Comparison of ENCODE assay signal across 29 cellular contexts in genomic region chr10:27518261-27518660, GRCh38.
"Had no signal": no experiment of that assay in that cellular context is flagged by ENCODE, and none has a peak within 500 bp of the region (broad histone marks: within the 10 kb centered on the region; RNA-seq: fewer than 3 reads in every experiment).

No MANE protein-coding gene starts in this region.

- H3K4me3 ChIP-seq: esophagus muscularis mucosa, gastrocnemius medialis, heart left ventricle had no signal

- H3K36me3 ChIP-seq: brain microvascular endothelial cell, gastrocnemius medialis had no signal

- H3K27me3 ChIP-seq: brain microvascular endothelial cell, esophagus muscularis mucosa, foreskin keratinocyte, gastrocnemius medialis, heart left ventricle had no signal

- DNase-seq: activated CD4-positive, alpha-beta T cell treated with anti-CD3 and anti-CD28 coated beads for 48 hours; activated CD4-positive, alpha-beta T cell treated with anti-CD3 and anti-CD28 coated beads, Interleukin-2, amount 50 U/mL, for 1 hour; activated CD4-positive, alpha-beta T cell treated with anti-CD3 and anti-CD28 coated beads, Interleukin-2, amount 50 U/mL, for 48 hours; activated CD4-positive, CD25-positive, alpha-beta regulatory T cell; activated CD8-positive, alpha-beta memory T cell treated with anti-CD3 and anti-CD28 coated beads for 24 hours; activated CD8-positive, alpha-beta T cell treated with anti-CD3 and anti-CD28 coated beads for 36 hours; activated effector memory CD4-positive, alpha-beta T cell treated with anti-CD3 and anti-CD28 coated beads, Interleukin-2, amount 50 U/mL, for 16 hours; activated naive CD4-positive, alpha-beta T cell treated with anti-CD3 and anti-CD28 coated beads for 36 hours; activated T-cell treated with anti-CD3 and anti-CD28 coated beads, Interleukin-2, amount 50 U/mL, for 4 hours; amniotic stem cell; anterior cingulate cortex; brain microvascular endothelial cell; cortex of kidney; dermis blood vessel endothelial cell; effector CD4-positive, alpha-beta T cell; effector memory CD8-positive, alpha-beta T cell; erythroblast; foreskin keratinocyte; gastrocnemius medialis; glutamatergic neuron; heart left ventricle; T-helper 2 cell had no signal

- H3K4me3 Mint-ChIP-seq: activated CD8-positive, alpha-beta T cell treated with anti-CD3 and anti-CD28 coated beads for 36 hours; activated naive CD4-positive, alpha-beta T cell treated with anti-CD3 and anti-CD28 coated beads for 36 hours; activated naive CD4-positive, alpha-beta T cell treated with anti-CD3 and anti-CD28 coated beads, Interleukin-2, amount 50 U/mL, for 24 hours; activated T-cell treated with anti-CD3 and anti-CD28 coated beads, Interleukin-2, amount 50 U/mL, for 4 hours; central memory CD8-positive, alpha-beta T cell; effector memory CD8-positive, alpha-beta T cell had no signal

- H3K9me3 Mint-ChIP-seq: activated CD8-positive, alpha-beta T cell treated with anti-CD3 and anti-CD28 coated beads for 36 hours; activated naive CD4-positive, alpha-beta T cell treated with anti-CD3 and anti-CD28 coated beads for 36 hours; activated naive CD4-positive, alpha-beta T cell treated with anti-CD3 and anti-CD28 coated beads, Interleukin-2, amount 50 U/mL, for 24 hours; activated T-cell treated with anti-CD3 and anti-CD28 coated beads, Interleukin-2, amount 50 U/mL, for 4 hours; activated T-helper 2 cell treated with anti-CD3 and anti-CD28 coated beads, Interferon-gamma antibody, Interleukin-2, Interleukin-4, amounts not matched to agents 10 μg/mL and 5 μg/mL and 100 μg/mL, durations not matched to agents 14 hours and 24 hours and 36 hours; central memory CD8-positive, alpha-beta T cell; effector memory CD8-positive, alpha-beta T cell had no signal

- ATAC-seq: activated CD8-positive, alpha-beta T cell treated with anti-CD3 and anti-CD28 coated beads for 36 hours; activated T-cell treated with anti-CD3 and anti-CD28 coated beads, Interleukin-2, amount 50 U/mL, for 4 hours; effector memory CD8-positive, alpha-beta T cell; foreskin keratinocyte; gastrocnemius medialis; heart left ventricle had no signal

- H3K9me3 ChIP-seq: esophagus muscularis mucosa, gastrocnemius medialis, heart left ventricle had no signal

- H3K27me3 Mint-ChIP-seq: activated CD8-positive, alpha-beta T cell treated with anti-CD3 and anti-CD28 coated beads for 36 hours; activated naive CD4-positive, alpha-beta T cell treated with anti-CD3 and anti-CD28 coated beads, Interleukin-2, amount 50 U/mL, for 24 hours; central memory CD8-positive, alpha-beta T cell; effector memory CD8-positive, alpha-beta T cell had no signal

- H3K27ac ChIP-seq: brain microvascular endothelial cell, esophagus muscularis mucosa, foreskin keratinocyte, gastrocnemius medialis, heart left ventricle had no signal

- H3K27ac Mint-ChIP-seq: activated CD8-positive, alpha-beta T cell treated with anti-CD3 and anti-CD28 coated beads for 36 hours; activated naive CD4-positive, alpha-beta T cell treated with anti-CD3 and anti-CD28 coated beads for 36 hours; activated naive CD4-positive, alpha-beta T cell treated with anti-CD3 and anti-CD28 coated beads, Interleukin-2, amount 50 U/mL, for 24 hours; activated T-helper 2 cell treated with anti-CD3 and anti-CD28 coated beads, Interferon-gamma antibody, Interleukin-2, Interleukin-4, amounts not matched to agents 10 μg/mL and 5 μg/mL and 100 μg/mL, durations not matched to agents 14 hours and 24 hours and 36 hours; effector memory CD8-positive, alpha-beta T cell had no signal

- FAIRE-seq: astrocyte, bronchial epithelial cell, colon had no signal
